ENCODE assay signal across 23 cellular contexts in the genomic region with DNA sequence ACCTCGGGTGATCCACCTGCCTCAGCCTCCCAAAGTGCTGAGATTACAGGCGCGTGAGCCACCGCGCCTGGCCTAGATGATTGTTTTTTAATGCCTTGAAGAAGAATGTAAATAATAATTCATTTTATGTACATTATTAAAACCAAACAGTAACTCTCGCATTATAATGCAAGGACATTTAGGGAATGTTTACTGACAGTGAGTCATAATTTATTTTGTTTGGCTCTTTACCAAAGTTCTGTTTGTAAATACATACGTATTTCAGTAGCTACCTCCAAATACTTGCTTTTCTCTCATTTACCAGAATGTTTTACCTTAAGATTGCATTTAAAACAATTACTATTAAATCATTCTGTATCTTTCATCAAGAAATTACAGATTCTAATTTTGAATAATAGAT. TPM values are rescaled to one million over a fixed set of nuclear protein-coding genes. Genes with fewer than 3 reads are reported as not detected.
"Had no signal": no experiment of that assay in that cellular context is flagged by ENCODE, and none has a peak within 500 bp of the region (broad histone marks: within the 10 kb centered on the region; RNA-seq: fewer than 3 reads in every experiment).

No MANE protein-coding gene starts in this region.

- H3K4me2 ChIP-seq: SK-N-SH had no signal

- H3K27ac ChIP-seq: colonic mucosa, SJCRH30, VCaP had no signal

- H3K4me3 ChIP-seq: colonic mucosa, SJCRH30 had no signal

- H3K4me1 ChIP-seq: SJCRH30 had no signal

- DNase-seq: activated CD4-positive, CD25-positive, alpha-beta regulatory T cell; activated CD8-positive, alpha-beta memory T cell treated with anti-CD3 and anti-CD28 coated beads, Interleukin-2, amount 50 U/mL, for 4 hours; activated CD8-positive, alpha-beta T cell treated with anti-CD3 and anti-CD28 coated beads for 36 hours; activated gamma-delta T cell treated with Interleukin-2 at 50 U/mL for 16 hours; activated naive CD4-positive, alpha-beta T cell treated with anti-CD3 and anti-CD28 coated beads, Interleukin-2, amount 10 ng/mL, durations not matched to agents 7 days and 5 days; activated naive CD8-positive, alpha-beta T cell treated with anti-CD3 and anti-CD28 coated beads for 36 hours; activated T-cell treated with anti-CD3 and anti-CD28 coated beads, Interleukin-2, amount 50 U/mL, for 72 hours; caudate nucleus; colonic mucosa; dermis blood vessel endothelial cell; Karpas-422; NCI-H2029; NCI-H2107; NCI-H446 treated with DMSO at 0.1 percent for 48 hours; NCI-H524 treated with DMSO at 0.1 percent for 48 hours; RPMI8226; SJCRH30; SK-N-SH; T-helper 1 cell had no signal

- ATAC-seq: activated CD8-positive, alpha-beta T cell treated with anti-CD3 and anti-CD28 coated beads for 36 hours; activated T-cell treated with anti-CD3 and anti-CD28 coated beads, Interleukin-2, amount 50 U/mL, for 72 hours; Right ventricle myocardium inferior had no signal

- H3K9me3 ChIP-seq: colonic mucosa, SJCRH30, SK-N-SH had no signal

- H3K36me3 ChIP-seq: colonic mucosa, SJCRH30 had no signal

- H3K27me3 ChIP-seq: SJCRH30 had no signal

RNA-seq across cellular contexts. Expression of a gene that starts 3.0 kb away (rescaled TPM):
- total RNA-seq: activated CD8-positive, alpha-beta T cell treated with anti-CD3 and anti-CD28 coated beads for 36 hours; activated T-helper 2 cell treated with anti-CD3 and anti-CD28 coated beads, Interferon-gamma antibody, Interleukin-2, Interleukin-4, amounts not matched to agents 10 μg/mL and 5 μg/mL and 100 μg/mL, durations not matched to agents 14 hours and 24 hours and 36 hours; T-helper 2 cell treated with Interferon-gamma antibody and Interleukin-4, amounts not matched to agents 100 ng/mL and 5 ng/mL, for 36 hours had no signal
